ENCODE assay signal across 1 cellular context in the genomic region with DNA sequence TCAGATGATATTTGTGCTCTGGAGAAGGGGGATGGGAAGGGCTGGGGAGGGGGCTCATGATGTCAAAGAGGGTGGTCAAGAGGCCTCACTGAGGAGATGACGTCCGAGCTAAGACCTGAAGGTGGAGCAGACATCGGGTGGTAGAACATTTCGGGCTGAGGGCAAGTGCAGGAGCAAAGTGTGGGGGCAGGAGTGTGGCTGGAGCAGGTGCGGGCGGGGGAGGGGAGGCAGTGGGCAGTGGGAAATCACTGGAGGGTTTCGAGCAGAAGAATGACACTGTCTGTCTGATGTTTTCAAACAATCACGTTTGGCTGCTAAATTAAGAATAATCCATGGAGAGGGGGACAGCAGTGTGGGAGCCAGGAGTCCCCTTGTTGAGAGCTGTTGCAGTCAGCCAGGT.
TF ChIP-seq lines count a peak whose summit lies in the region.

No MANE protein-coding gene starts in this region.

TF ChIP-seq in HEK293, 187 proteins besides CTCF, POLR2A, EP300 and RAD21 (continued from another document):
- TF ChIP-seq, protein P1, sequence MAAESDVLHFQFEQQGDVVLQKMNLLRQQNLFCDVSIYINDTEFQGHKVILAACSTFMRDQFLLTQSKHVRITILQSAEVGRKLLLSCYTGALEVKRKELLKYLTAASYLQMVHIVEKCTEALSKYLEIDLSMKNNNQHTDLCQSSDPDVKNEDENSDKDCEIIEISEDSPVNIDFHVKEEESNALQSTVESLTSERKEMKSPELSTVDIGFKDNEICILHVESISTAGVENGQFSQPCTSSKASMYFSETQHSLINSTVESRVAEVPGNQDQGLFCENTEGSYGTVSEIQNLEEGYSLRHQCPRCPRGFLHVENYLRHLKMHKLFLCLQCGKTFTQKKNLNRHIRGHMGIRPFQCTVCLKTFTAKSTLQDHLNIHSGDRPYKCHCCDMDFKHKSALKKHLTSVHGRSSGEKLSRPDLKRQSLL (tag by site-specific recombination; IDR thresholded peaks at IDR 0.05) = no peak
- TF ChIP-seq ZNF747 (tag by site-specific recombination; IDR thresholded peaks at IDR 0.05) (no peak), ZNF76 (tag by site-specific recombination; IDR thresholded peaks at IDR 0.05; ENCODE audit: borderline replicate concordance, low read depth) (no peak), KLF10 (tag by site-specific recombination; IDR thresholded peaks at IDR 0.05) (no peak), ZNF19 (tag by site-specific recombination; IDR thresholded peaks at IDR 0.05; ENCODE audit: low read depth) (no peak), ZFHX2 (tag by site-specific recombination; conservative IDR thresholded peaks at IDR 0.05) (0 out of 2 replicates have a peak, but pooled peaks have one; percentile 24)
